8 cellular contexts compared by ENCODE assay signal in genomic region chr20:48921883-48922867, GRCh38. TPM values are rescaled to one million over a fixed set of nuclear protein-coding genes. Genes with fewer than 3 reads are reported as not detected.
DNase-seq lines count a peak whose midpoint lies in the region; ATAC-seq and TF ChIP-seq lines count a peak whose summit lies in the region.

No MANE protein-coding gene starts in this region.

- H3K36me3 ChIP-seq in PC-9 (ENCODE audit: low read depth) (peaks cover 5% of the 10 kb centered on the region; the same call in 1 of the 2 replicates), lower lobe of right lung (no peaks in the 10 kb centered on the region), tibial artery (no peaks in the 10 kb centered on the region)

- intact Hi-C loops in PC-9 (cut with micrococcal nuclease; ENCODE audit: unreplicated experiment), result loop anchor here (1.0 to 5.0 kb wide), 2 partner anchors 23 to 265 kb away; no protein-coding TSS in a partner anchor
- intact Hi-C loops in dorsolateral prefrontal cortex (cut with DNase I), result loop anchor here in 1 of 2 donors (5.0 kb wide), 2 partner anchors 125 to 285 kb away; partner anchors contain the start of gene CSE1L
- intact Hi-C loops in lower lobe of right lung (cut with DNase I), result no loop called here
- intact Hi-C loops in tibial artery (cut with DNase I; ENCODE audit: low total_unique reads), result no loop called here

- CTCF ChIA-PET in PC-9 (lab: Charles Lee), result interaction anchor here (1.1 kb wide), 1 partner anchor 125 kb away, joined by 3 read pairs; no protein-coding TSS in a partner anchor

- TF ChIP-seq CTCF in PC-9 (conservative IDR thresholded peaks at IDR 0.05) (peak; percentile 12; the same call in 1 of the 2 replicates), dorsolateral prefrontal cortex (IDR thresholded peaks at IDR 0.05 in 54 of 56, conservative IDR thresholded peaks at IDR 0.05 in 2 of 56; ENCODE audit: low read depth in 1 of 56, partially characterized antibody in 56 of 56) (peak in 3 of 56 donors; percentile 0 to 8 (median 7)), lower lobe of right lung (IDR thresholded peaks at IDR 0.05) (no peak), tibial artery (IDR thresholded peaks at IDR 0.05) (no peak)

- peaks cover 36% of the 10 kb centered on the region for H3K4me1 ChIP-seq in PC-9 (replicated peaks; ENCODE audit: insufficient read depth)
- peaks cover 50% of the 10 kb centered on the region for H3K4me1 ChIP-seq in lower lobe of right lung
- H3K4me1 ChIP-seq in tibial artery, result peaks cover 0 to 44% (median 24%) of the 10 kb centered on the region in 4 donors

- H4K20me1 ChIP-seq in PC-9 (ENCODE audit: insufficient read depth), result peaks cover 23% of the 10 kb centered on the region; the same call in 1 of the 2 replicates

- POLR2A ChIA-PET in PC-9 (lab: Charles Lee; ENCODE audit: unreplicated experiment), result interaction anchor here (0.5 to 0.9 kb wide), 3 partner anchors 24 to 297 kb away, joined by 3 to 7 read pairs (median 3); no protein-coding TSS in a partner anchor

- H3K27me3 ChIP-seq in PC-9 (ENCODE audit: insufficient read depth, low read depth), result no peaks in the 10 kb centered on the region
- no peaks in the 10 kb centered on the region for H3K27me3 ChIP-seq in dorsolateral prefrontal cortex
- H3K27me3 ChIP-seq in lower lobe of right lung (ENCODE audit: low read depth), result no peaks in the 10 kb centered on the region
- H3K27me3 ChIP-seq in tibial artery, result no peaks in the 10 kb centered on the region

- TSS peak; percentile 53 for BruUV-seq in PC-9 (replicated peaks; lab: Mats Ljungman, UMichigan)

- peaks cover 17% of the 10 kb centered on the region; the same call in 1 of the 2 replicates for H3F3A ChIP-seq in PC-9 (ENCODE audit: insufficient read depth, low read depth)

- H2AFZ ChIP-seq in PC-9, result peak overlapping the region; percentile 78

- ATAC-seq in GM18909 (IDR thresholded peaks at IDR 0.05; ENCODE audit: poor library complexity, unreplicated experiment) (peak; percentile 45), HG03196 (IDR thresholded peaks at IDR 0.05; ENCODE audit: unreplicated experiment) (peak; percentile 32), lower lobe of right lung (peak; percentile 83)

- peak overlapping the region; percentile 65 for H3K4me3 ChIP-seq in PC-9
- H3K4me3 ChIP-seq in dorsolateral prefrontal cortex, result peak overlapping the region; percentile 66 to 100 (median 94)
- H3K4me3 ChIP-seq in lower lobe of right lung, result peak overlapping the region; percentile 85
- peak overlapping the region; percentile 90 to 95 for H3K4me3 ChIP-seq in tibial artery

- no peaks in the 10 kb centered on the region for H3K9me2 ChIP-seq in PC-9 (ENCODE audit: insufficient read depth)

- peak; percentile 77 for DNase-seq in AG20443 (ENCODE audit: low spot score)
- DNase-seq in PC-9, result peak in 1 of 2 experiments; percentile 71
- peak in 2 of 10 donors; percentile 51 to 58 for DNase-seq in dorsolateral prefrontal cortex
- DNase-seq in lower lobe of right lung, result peak; percentile 78
- DNase-seq in tibial artery, result no peak
- DNase-seq in stimulated activated CD4-positive, alpha-beta T cell treated with anti-CD3 and anti-CD28 coated beads, Interleukin-4, amount 100 ng/mL, for 4 hours, result no peak

- H3K27ac ChIP-seq in PC-9 (peak overlapping the region; percentile 90), dorsolateral prefrontal cortex (peak overlapping the region; percentile 13 to 98 (median 91)), lower lobe of right lung (peak overlapping the region; percentile 98), tibial artery (peak overlapping the region; percentile 95 to 98)

- H3K9me3 ChIP-seq in PC-9 (ENCODE audit: insufficient read depth, low read depth) (no peaks in the 10 kb centered on the region), lower lobe of right lung (no peaks in the 10 kb centered on the region), tibial artery (no peaks in the 10 kb centered on the region)

- peaks cover 57% of the 10 kb centered on the region for H3K79me2 ChIP-seq in PC-9 (ENCODE audit: low read depth)

- peak overlapping the region; percentile 97 for H3K4me2 ChIP-seq in PC-9

RNA-seq across cellular contexts. Expression of gene ARFGEF2, which starts 0.7 kb away (rescaled TPM):
- total RNA-seq in PC-9 (2021) (39.9 and 47.0 TPM in 2 replicates), dorsolateral prefrontal cortex (10 to 100 TPM; 28.4 to 72.0 (median 52.6) TPM), lower lobe of right lung (32.9 TPM)

Comparison
In these comparisons a context has a peak if more than half of its experiments do, and no peak if none do; other contexts are left out.
1. DNase-seq: peak in AG20443 (single experiment) and lower lobe of right lung (single experiment); none in tibial artery (0 of 2) and stimulated activated CD4-positive, alpha-beta T cell treated with anti-CD3 and anti-CD28 coated beads, Interleukin-4, amount 100 ng/mL, for 4 hours (0 of 2).
2. ATAC-seq: peak in every context shown above with its lines; median percentile 83 in lower lobe of right lung; 45 in GM18909; 32 in HG03196.
3. Peak in every context shown above with its lines, with median percentiles within 50 percentile points of each other: H3K27ac ChIP-seq and H3K4me3 ChIP-seq.